In genomic region chr7:148696787-148697186, GRCh38 we compare ENCODE assay signal across 12 cellular contexts. TPM values are rescaled to one million over a fixed set of nuclear protein-coding genes. Genes with fewer than 3 reads are reported as not detected.
DNase-seq lines count a peak whose midpoint lies in the region; ATAC-seq, FAIRE-seq and TF ChIP-seq lines count a peak whose summit lies in the region.
"Had no signal": no experiment of that assay in that cellular context is flagged by ENCODE, and none has a peak within 500 bp of the region (broad histone marks: within the 10 kb centered on the region; RNA-seq: fewer than 3 reads in every experiment).

No MANE protein-coding gene starts in this region.

- no peak for FAIRE-seq in endothelial cell of umbilical vein (lab: Jason Lieb, UNC)
- FAIRE-seq: GM12878 had no signal

- peaks cover 31% of the 10 kb centered on the region for H3K79me2 ChIP-seq in endothelial cell of umbilical vein (ENCODE audit: control insufficient read depth, insufficient read depth, low read length)

- peaks cover 32% of the 10 kb centered on the region for H3K4me1 ChIP-seq in endothelial cell of umbilical vein (ENCODE audit: control insufficient read depth, extremely low read depth, insufficient read depth, low read length)
- H3K4me1 ChIP-seq in gastrocnemius medialis = peaks cover 17 to 18% of the 10 kb centered on the region in 2 donors

- H3K27ac ChIP-seq in endothelial cell of umbilical vein (ENCODE audit: insufficient read depth, low read depth, low read length) = no peak overlapping the region
- peak overlapping the region; percentile 85 to 96 (median 92) for H3K27ac ChIP-seq in gastrocnemius medialis
- H3K27ac ChIP-seq: 22Rv1 had no signal

- H3K9ac ChIP-seq in endothelial cell of umbilical vein (replicated peaks; ENCODE audit: extremely low read depth, insufficient read depth, low read length) = no peak overlapping the region

- TF ChIP-seq POLR2A in endothelial cell of umbilical vein (IDR thresholded peaks at IDR 0.05; ENCODE audit: low read depth, low read length) (no peak), gastrocnemius medialis (IDR thresholded peaks at IDR 0.05) (no peak)

- CTCF ChIA-PET in endothelial cell of umbilical vein (lab: Charles Lee) = no interaction called here

- BruUV-seq in endothelial cell of umbilical vein (replicated peaks; lab: Mats Ljungman, UMichigan) = no TSS peak

- intact Hi-C loops in endothelial cell of umbilical vein (cut with micrococcal nuclease) (loop anchor here (2.0 kb wide), 1 partner anchor 122 kb away; no protein-coding TSS in a partner anchor), gastrocnemius medialis (cut with DNase I; ENCODE audit: low total_unique reads) (loop anchor here (5.0 kb wide), 3 partner anchors 186 to 396 kb away; partner anchors contain the start of genes EZH2 and ZNF786)

- no peaks in the 10 kb centered on the region for H3K9me3 Mint-ChIP-seq in IgD-negative memory B cell

- ATAC-seq in gastrocnemius medialis (no peak), GM21576 (IDR thresholded peaks at IDR 0.05; ENCODE audit: unreplicated experiment) (no peak), GM19395 (IDR thresholded peaks at IDR 0.05; ENCODE audit: unreplicated experiment) (no peak)
- ATAC-seq: GM12878 had no signal

- peak overlapping the region in 2 of 3 donors; percentile 82 to 92 for H3K27ac Mint-ChIP-seq in IgD-negative memory B cell

- DNase-seq in NCI-H1417 (lab: John Stamatoyannopoulos, UW) = peak in 2 of 3 experiments; percentile 44
- DNase-seq in NCI-H1417 treated with DMSO at 0.1 percent for 48 hours (lab: John Stamatoyannopoulos, UW) = no peak
- peak; percentile 45 for DNase-seq in endothelial cell of umbilical vein (ENCODE audit: low read depth, low spot score)
- no peak for DNase-seq in gastrocnemius medialis
- DNase-seq in KG1 (lab: John Stamatoyannopoulos, UW) = no peak
- DNase-seq: amniotic stem cell, mesendoderm had no signal

- peaks cover 12% of the 10 kb centered on the region for H4K20me1 ChIP-seq in endothelial cell of umbilical vein (replicated peaks; ENCODE audit: control insufficient read depth, extremely low read depth, insufficient read depth, low read length)

- POLR2A ChIA-PET in endothelial cell of umbilical vein (lab: Charles Lee) = no interaction called here

- H3K27me3 ChIP-seq in endothelial cell of umbilical vein (ENCODE audit: control insufficient read depth in 2 of 2, insufficient read depth in 2 of 2, low read length in 2 of 2) = no peaks in the 10 kb centered on the region
- no peaks in the 10 kb centered on the region for H3K27me3 ChIP-seq in gastrocnemius medialis

- H3K9me1 ChIP-seq in endothelial cell of umbilical vein (replicated peaks; ENCODE audit: control insufficient read depth, extremely low read depth, insufficient read depth, low read length) = no peaks in the 10 kb centered on the region

- no peaks in the 10 kb centered on the region for H3K9me3 ChIP-seq in endothelial cell of umbilical vein (replicated peaks; ENCODE audit: control insufficient read depth, insufficient read depth, low read length)
- H3K9me3 ChIP-seq in gastrocnemius medialis = no peaks in the 10 kb centered on the region

- TF ChIP-seq CTCF in endothelial cell of umbilical vein (IDR thresholded peaks at IDR 0.05; ENCODE audit: extremely low read depth in 1 of 2, insufficient read depth in 1 of 2, low read depth in 1 of 2, low read length in 2 of 2) (no peak), gastrocnemius medialis (IDR thresholded peaks at IDR 0.05 in 4 of 5, conservative IDR thresholded peaks at IDR 0.05 in 1 of 5) (no peak)

- peak overlapping the region; percentile 0 to 99 (median 72) for H3K4me3 Mint-ChIP-seq in IgD-negative memory B cell

- peak overlapping the region; percentile 100 for H3K4me2 ChIP-seq in endothelial cell of umbilical vein (ENCODE audit: insufficient read depth, low read length)

- dilution Hi-C loops in endothelial cell of umbilical vein (cut with MboI; ENCODE audit: extremely low pct_ligation_motif_present, low sequenced_read_pairs) = no loop called here

- H3K4me1 Mint-ChIP-seq in IgD-negative memory B cell = peaks cover 29 to 38% (median 30%) of the 10 kb centered on the region in 3 donors

- H3K4me3 ChIP-seq in endothelial cell of umbilical vein (replicated peaks in 1 of 3; ENCODE audit: insufficient read depth in 1 of 3, low read depth in 1 of 3, low read length in 3 of 3) (no peak overlapping the region), gastrocnemius medialis (no peak overlapping the region)

- in situ Hi-C loops in gastrocnemius medialis (cut with MboI; ENCODE audit: low sequenced_read_pairs in 4 of 4) = no loop called here

- H2AFZ ChIP-seq in endothelial cell of umbilical vein (ENCODE audit: low read depth, low read length) = peak overlapping the region; percentile 6

- H3K36me3 Mint-ChIP-seq in IgD-negative memory B cell = no peaks in the 10 kb centered on the region

- H3K36me3 ChIP-seq in endothelial cell of umbilical vein (ENCODE audit: control insufficient read depth in 2 of 2, extremely low read depth in 1 of 2, insufficient read depth in 2 of 2, low read length in 2 of 2) (no peaks in the 10 kb centered on the region), gastrocnemius medialis (no peaks in the 10 kb centered on the region)

- no peaks in the 10 kb centered on the region for H3K27me3 Mint-ChIP-seq in IgD-negative memory B cell

TF ChIP-seq in endothelial cell of umbilical vein, 7 proteins besides CTCF, POLR2A, EP300 and RAD21:
- TF ChIP-seq JUN (IDR thresholded peaks at IDR 0.05; ENCODE audit: borderline replicate concordance, insufficient read depth, insufficient read length, low read depth) = no peak
- no peak for TF ChIP-seq MAX (IDR thresholded peaks at IDR 0.05; ENCODE audit: insufficient read depth, insufficient read length)
- TF ChIP-seq POLR2AphosphoS5 (IDR thresholded peaks at IDR 0.05; ENCODE audit: insufficient read depth, low read depth, low read length) = no peak
- TF ChIP-seq MYC (IDR thresholded peaks at IDR 0.05; ENCODE audit: low read depth, low read length) = no peak
- no peak for TF ChIP-seq FOS (IDR thresholded peaks at IDR 0.05; ENCODE audit: borderline replicate concordance, insufficient read depth, low read length)
- TF ChIP-seq EZH2 (IDR thresholded peaks at IDR 0.05; ENCODE audit: borderline replicate concordance, low read depth, low read length, severe bottlenecking) = no peak
- TF ChIP-seq GATA2 (IDR thresholded peaks at IDR 0.05; ENCODE audit: insufficient read depth, insufficient read length, low read depth, low read length) = no peak

RNA-seq across cellular contexts. Expression of gene CUL1, which starts 1.9 kb away (rescaled TPM):
- polyA plus RNA-seq in IgD-negative memory B cell (54.5 TPM), endothelial cell of umbilical vein (18.9 and 25.7 TPM in 2 replicates)
- total RNA-seq in endothelial cell of umbilical vein (47.2 and 50.2 TPM in 2 replicates), gastrocnemius medialis (100 to 1,000 TPM in 1 of 4 donors, 10 to 100 TPM in 3; 78.7 to 101 (median 84.6) TPM)
- 33.6 and 37.0 TPM in 2 replicates for polyA plus RNA-seq in endothelial cell of umbilical vein (2011; cell fraction: cytosol; rRNA removed)
- polyA plus RNA-seq in endothelial cell of umbilical vein (2011; cell fraction: nucleus; rRNA removed) = 37.0 and 45.0 TPM in 2 replicates
- polyA plus RNA-seq in endothelial cell of umbilical vein (2012) = 41.0 and 54.2 TPM in 2 replicates
- 35.4 and 37.9 TPM in 2 replicates for polyA minus RNA-seq in endothelial cell of umbilical vein
- 26.2 TPM for polyA minus RNA-seq in endothelial cell of umbilical vein (2011; cell fraction: cytosol; rRNA and poly(A)+ RNA removed)
- 27.2 and 32.3 TPM in 2 replicates for polyA minus RNA-seq in endothelial cell of umbilical vein (2011; cell fraction: nucleus; rRNA and poly(A)+ RNA removed)

Comparison
In these comparisons a context has a peak if more than half of its experiments do, and no peak if none do; other contexts are left out.
1. DNase-seq: peak in NCI-H1417 (2 of 3) and endothelial cell of umbilical vein (single experiment); none in NCI-H1417 treated with DMSO at 0.1 percent for 48 hours (single experiment), gastrocnemius medialis (0 of 2) and KG1 (single experiment).